ENCODE assay signal across 8 cellular contexts in genomic region chr16:53435066-53435688, GRCh38. TPM values are rescaled to one million over a fixed set of nuclear protein-coding genes. Genes with fewer than 3 reads are reported as not detected.
DNase-seq lines count a peak whose midpoint lies in the region; ATAC-seq, FAIRE-seq and TF ChIP-seq lines count a peak whose summit lies in the region.

No MANE protein-coding gene starts in this region.

- H4K20me1 ChIP-seq in keratinocyte (ENCODE audit: control insufficient read depth, extremely low read depth, insufficient read depth, low read length) = no peaks in the 10 kb centered on the region

- H3K27me3 ChIP-seq in keratinocyte (ENCODE audit: control insufficient read depth, extremely low read depth, insufficient read depth, low read length) = no peaks in the 10 kb centered on the region

- H3K36me3 ChIP-seq in keratinocyte (ENCODE audit: control insufficient read depth in 2 of 2, extremely low read depth in 1 of 2, insufficient read depth in 2 of 2, low read length in 2 of 2) = no peaks in the 10 kb centered on the region

- H3K4me1 Mint-ChIP-seq in WTC11 = peaks cover 19% of the 10 kb centered on the region
- peaks cover 27% of the 10 kb centered on the region for H3K4me1 Mint-ChIP-seq in central memory CD8-positive, alpha-beta T cell

- POLR2A ChIA-PET in WTC11 (lab: Charles Lee) = no interaction called here

- H3K4me3 ChIP-seq in keratinocyte (ENCODE audit: control insufficient read depth in 2 of 3, extremely low read depth in 1 of 3, insufficient read depth in 2 of 3, low read depth in 1 of 3, low read length in 3 of 3) = peak overlapping the region; percentile 82 to 95 (median 85)

- dilution Hi-C loops in keratinocyte (cut with MboI; ENCODE audit: extremely low pct_ligation_motif_present, low sequenced_read_pairs) = no loop called here

- FAIRE-seq in keratinocyte (lab: Jason Lieb, UNC) = peak; percentile 60

- peaks cover 11% of the 10 kb centered on the region for H3K4me1 ChIP-seq in keratinocyte (ENCODE audit: control insufficient read depth, extremely low read depth, insufficient read depth, low read length)

- CTCF ChIA-PET in WTC11 (lab: Charles Lee) = interaction anchor here (1.4 to 1.8 kb wide), 3 partner anchors 19 to 152 kb away, joined by 3 to 5 read pairs (median 4); no protein-coding TSS in a partner anchor

- no peaks in the 10 kb centered on the region for H3K27me3 Mint-ChIP-seq in WTC11 (ENCODE audit: low read depth)
- no peaks in the 10 kb centered on the region for H3K27me3 Mint-ChIP-seq in central memory CD8-positive, alpha-beta T cell

- no peak for TF ChIP-seq CTCF in WTC11 (IDR thresholded peaks at IDR 0.05)
- TF ChIP-seq CTCF in keratinocyte (optimal IDR thresholded peaks at IDR 0.05 in 1 of 3, IDR thresholded peaks at IDR 0.05 in 1 of 3, conservative IDR thresholded peaks at IDR 0.05 in 1 of 3; ENCODE audit: extremely low read depth in 1 of 3, insufficient read depth in 2 of 3, low read length in 3 of 3) = no peak

- peak; percentile 91 for ATAC-seq in GM18861 (IDR thresholded peaks at IDR 0.05; ENCODE audit: unreplicated experiment)
- peak; percentile 83 for ATAC-seq in HG03095 (IDR thresholded peaks at IDR 0.05; ENCODE audit: unreplicated experiment)
- peak; percentile 38 for ATAC-seq in WTC11
- peak; percentile 79 for ATAC-seq in central memory CD8-positive, alpha-beta T cell (replicated peaks; ENCODE audit: extremely low read depth, poor library complexity, severe bottlenecking)

- H3K79me2 ChIP-seq in keratinocyte (ENCODE audit: control insufficient read depth, insufficient read depth, low read length) = peaks cover 38% of the 10 kb centered on the region

- H3K4me3 Mint-ChIP-seq in WTC11 = peak overlapping the region; percentile 95
- H3K4me3 Mint-ChIP-seq in central memory CD8-positive, alpha-beta T cell = peak overlapping the region; percentile 98

- H3K27ac Mint-ChIP-seq in WTC11 = peak overlapping the region; percentile 78
- H3K27ac Mint-ChIP-seq in central memory CD8-positive, alpha-beta T cell (ENCODE audit: low read depth) = peak overlapping the region; percentile 96

- H3K27ac ChIP-seq in keratinocyte (ENCODE audit: control insufficient read depth, insufficient read depth, low read length) = peak overlapping the region; percentile 88

- H3K9me1 ChIP-seq in keratinocyte (ENCODE audit: control insufficient read depth, extremely low read depth, insufficient read depth, low read length) = no peaks in the 10 kb centered on the region

- in situ Hi-C loops in ACHN (cut with HindIII; ENCODE audit: low pct_ligation_motif_present, low pct_unique_long_range_greater_than_20kb, low sequenced_read_pairs) = no loop called here

- DNase-seq in ACHN = peak; percentile 94
- DNase-seq in NCI-H2171 (lab: John Stamatoyannopoulos, UW) = peak; percentile 26
- no peak for DNase-seq in WTC11 (ENCODE audit: low spot score)
- peak; percentile 59 to 74 for DNase-seq in central memory CD8-positive, alpha-beta T cell (ENCODE audit: low spot score in 2 of 2)
- no peak for DNase-seq in keratinocyte (ENCODE audit: low read depth, low spot score)
- peak; percentile 25 to 34 (median 29) for DNase-seq in stimulated activated CD4-positive, alpha-beta T cell treated with anti-CD3 and anti-CD28 coated beads, Interleukin-12 subunit alpha, Interleukin-12 subunit beta, amount 100 ng/mL, for 48 hours (ENCODE audit: low read depth in 2 of 3, low spot score in 1 of 3)

- H2AFZ ChIP-seq in keratinocyte (ENCODE audit: control insufficient read depth, low read length) = peak overlapping the region; percentile 92

- H3K9ac ChIP-seq in keratinocyte (ENCODE audit: control insufficient read depth, extremely low read depth, insufficient read depth, low read length) = peak overlapping the region; percentile 97

- 0 out of 2 replicates have a peak, but pooled peaks cover 5% of the 10 kb centered on the region for H3K36me3 Mint-ChIP-seq in WTC11
- peaks cover 23% of the 10 kb centered on the region for H3K36me3 Mint-ChIP-seq in central memory CD8-positive, alpha-beta T cell (ENCODE audit: insufficient read depth)

- H3K9me3 Mint-ChIP-seq in WTC11 = peaks cover 11% of the 10 kb centered on the region
- H3K9me3 Mint-ChIP-seq in central memory CD8-positive, alpha-beta T cell = no peaks in the 10 kb centered on the region

- no peaks in the 10 kb centered on the region for H3K9me3 ChIP-seq in keratinocyte (ENCODE audit: control insufficient read depth, low read depth, low read length)

- peak overlapping the region; percentile 93 for H3K4me2 ChIP-seq in keratinocyte (ENCODE audit: control insufficient read depth, extremely low read depth, insufficient read depth, low read depth, low read length)

TF ChIP-seq in WTC11, 78 proteins besides CTCF, POLR2A, EP300 and RAD21:
- no peak for TF ChIP-seq ZNF396 (CRISPR knock-in tag; IDR thresholded peaks at IDR 0.05; ENCODE audit: borderline replicate concordance)
- 0 out of 2 replicates have a peak, but pooled peaks have one; percentile 13 for TF ChIP-seq NFE2L1 (CRISPR knock-in tag; IDR thresholded peaks at IDR 0.05)
- TF ChIP-seq SP1 (CRISPR knock-in tag; conservative IDR thresholded peaks at IDR 0.05) = 0 out of 2 replicates have a peak, but pooled peaks have one; percentile 20
- no peak for TF ChIP-seq NR3C1 (CRISPR knock-in tag; conservative IDR thresholded peaks at IDR 0.05; ENCODE audit: low read depth)
- TF ChIP-seq EMX1 (CRISPR knock-in tag; IDR thresholded peaks at IDR 0.05) = no peak

RNA-seq across cellular contexts. Expression of gene RBL2, which starts 0.9 kb away (rescaled TPM):
- 33.9 to 38.4 TPM (median 34.1 TPM) in 3 replicates for total RNA-seq in WTC11 (2021)
- polyA plus RNA-seq in keratinocyte = 28.4 to 44.6 TPM (median 36.7 TPM) in 3 replicates
- 18.0 TPM for polyA plus RNA-seq in keratinocyte (2011; ENCODE audit: low read depth)
- polyA plus RNA-seq in keratinocyte (2011; cell fraction: cytosol; rRNA removed) = 16.2 and 26.3 TPM in 2 replicates
- 65.3 and 76.9 TPM in 2 replicates for polyA plus RNA-seq in keratinocyte (2011; cell fraction: nucleus; rRNA removed)
- 17.7 and 18.7 TPM in 2 replicates for polyA plus RNA-seq in keratinocyte (2012; ENCODE audit: low replicate concordance)
- polyA minus RNA-seq in keratinocyte = 22.9 to 40.1 TPM (median 34.6 TPM) in 3 replicates
- 19.4 TPM for polyA minus RNA-seq in keratinocyte (2011; cell fraction: cytosol; rRNA and poly(A)+ RNA removed)
- polyA minus RNA-seq in keratinocyte (2011; cell fraction: nucleus; rRNA and poly(A)+ RNA removed) = 18.9 and 34.9 TPM in 2 replicates

Comparison
In these comparisons a context has a peak if more than half of its experiments do, and no peak if none do; other contexts are left out.
1. DNase-seq: peak in ACHN (single experiment), NCI-H2171 (single experiment), central memory CD8-positive, alpha-beta T cell (2 of 2) and stimulated activated CD4-positive, alpha-beta T cell treated with anti-CD3 and anti-CD28 coated beads, Interleukin-12 subunit alpha, Interleukin-12 subunit beta, amount 100 ng/mL, for 48 hours (3 of 3); none in WTC11 (single experiment) and keratinocyte (single experiment).
2. ATAC-seq: peak in every context shown above with its lines; median percentile 91 in GM18861; 83 in HG03095; 79 in central memory CD8-positive, alpha-beta T cell; 38 in WTC11.